ENCODE assay signal across 8 cellular contexts in genomic region chr22:50260801-50261614, GRCh38. TPM values are rescaled to one million over a fixed set of nuclear protein-coding genes. Genes with fewer than 3 reads are reported as not detected.
DNase-seq lines count a peak whose midpoint lies in the region; ATAC-seq and TF ChIP-seq lines count a peak whose summit lies in the region.

No MANE protein-coding gene starts in this region.

- POLR2A ChIA-PET in naive thymus-derived CD8-positive, alpha-beta T cell (lab: Charles Lee), result interaction anchor here (1.0 kb wide), 1 partner anchor 16 kb away, joined by 3 read pairs; the partner anchor contains the start of gene TUBGCP6

- H3K36me3 Mint-ChIP-seq in naive thymus-derived CD8-positive, alpha-beta T cell, result peaks cover 0 to 2% (median 0%) of the 10 kb centered on the region in 3 donors

- H3K4me1 Mint-ChIP-seq in naive thymus-derived CD8-positive, alpha-beta T cell, result peaks cover 6 to 8% (median 7%) of the 10 kb centered on the region in 4 donors

- H3K27ac ChIP-seq in HL-60 (replicated peaks), result peak overlapping the region; percentile 63

- no peak for TF ChIP-seq CTCF in GM12864 (IDR thresholded peaks at IDR 0.05; ENCODE audit: low read depth, low read length, missing control alignments)
- TF ChIP-seq CTCF in HL-60 (IDR thresholded peaks at IDR 0.05; ENCODE audit: insufficient read depth, low read length), result no peak
- TF ChIP-seq CTCF in epithelial cell of proximal tubule (conservative IDR thresholded peaks at IDR 0.05; ENCODE audit: low read depth, low read length), result no peak

- ATAC-seq in naive thymus-derived CD8-positive, alpha-beta T cell, result peak; percentile 55 to 65
- no peak for ATAC-seq in GM18867 (IDR thresholded peaks at IDR 0.05; ENCODE audit: unreplicated experiment)

- H3K4me3 ChIP-seq in GM12864 (ENCODE audit: low read depth, low read length), result peak overlapping the region; percentile 64
- H3K4me3 ChIP-seq in HL-60 (replicated peaks; ENCODE audit: insufficient read depth, low read length), result peak overlapping the region; percentile 68
- peak overlapping the region; percentile 53 for H3K4me3 ChIP-seq in epithelial cell of proximal tubule (ENCODE audit: low read depth, low read length)

- H3K4me3 Mint-ChIP-seq in naive thymus-derived CD8-positive, alpha-beta T cell, result no peak overlapping the region

- no peaks in the 10 kb centered on the region for H3K9me3 Mint-ChIP-seq in naive thymus-derived CD8-positive, alpha-beta T cell

- no peak for DNase-seq in GM12864 (ENCODE audit: low read depth)
- peak in 1 of 2 experiments; percentile 49 for DNase-seq in HL-60 (ENCODE audit: low read depth in 1 of 2, low spot score in 1 of 2)
- DNase-seq in UCSD-AML1 (lab: John Stamatoyannopoulos, UW; ENCODE audit: unreplicated experiment), result peak; percentile 57
- no peak for DNase-seq in epithelial cell of proximal tubule (ENCODE audit: low read depth)
- DNase-seq in naive thymus-derived CD8-positive, alpha-beta T cell, result no peak
- no peak for DNase-seq in OCI-M2 (lab: John Stamatoyannopoulos, UW; ENCODE audit: unreplicated experiment)
- no peak for DNase-seq in NCI-H128 (lab: John Stamatoyannopoulos, UW; ENCODE audit: unreplicated experiment)

- no peaks in the 10 kb centered on the region for H3K27me3 ChIP-seq in HL-60 (ENCODE audit: insufficient read depth, poor library complexity, severe bottlenecking)

- peaks cover 5 to 40% (median 19%) of the 10 kb centered on the region in 5 donors for H3K27me3 Mint-ChIP-seq in naive thymus-derived CD8-positive, alpha-beta T cell

- no peak overlapping the region for H3K27ac Mint-ChIP-seq in naive thymus-derived CD8-positive, alpha-beta T cell

RNA-seq across cellular contexts. Expression of gene MAPK12, which starts 0.5 kb away (rescaled TPM):
- 33.9 and 56.0 TPM in 2 replicates for total RNA-seq in epithelial cell of proximal tubule
- 1 to 10 TPM; 2.1 to 2.9 TPM for total RNA-seq in naive thymus-derived CD8-positive, alpha-beta T cell
- under 1 TPM in 2 of 3 donors, not detected in 1; 0.02 to 0.03 TPM for polyA plus RNA-seq in naive thymus-derived CD8-positive, alpha-beta T cell

RNA-seq across cellular contexts. Expression of gene MAPK11, which starts 9.2 kb away (rescaled TPM):
- 5.4 and 8.4 TPM in 2 replicates for total RNA-seq in epithelial cell of proximal tubule
- total RNA-seq in naive thymus-derived CD8-positive, alpha-beta T cell, result 1 to 10 TPM in 1 of 2 experiments, under 1 TPM in 1; 0.86 to 1.2 TPM
- polyA plus RNA-seq in naive thymus-derived CD8-positive, alpha-beta T cell, result under 1 TPM; 0.13 to 0.24 (median 0.16) TPM

RNA-seq across cellular contexts. Expression of gene HDAC10, which starts 9.9 kb away (rescaled TPM):
- total RNA-seq in epithelial cell of proximal tubule, result 18.8 and 40.6 TPM in 2 replicates
- 100 to 1,000 TPM; 107 to 114 TPM for total RNA-seq in naive thymus-derived CD8-positive, alpha-beta T cell
- 1 to 10 TPM; 5.4 to 7.8 (median 6.4) TPM for polyA plus RNA-seq in naive thymus-derived CD8-positive, alpha-beta T cell

RNA-seq across cellular contexts. Expression of gene TUBGCP6, which starts 16.2 kb away (rescaled TPM):
- 19.8 and 26.1 TPM in 2 replicates for total RNA-seq in epithelial cell of proximal tubule
- total RNA-seq in naive thymus-derived CD8-positive, alpha-beta T cell, result 100 to 1,000 TPM; 153 to 156 TPM
- 10 to 100 TPM in 2 of 3 donors, 1 to 10 TPM in 1; 9.3 to 25.2 (median 17.3) TPM for polyA plus RNA-seq in naive thymus-derived CD8-positive, alpha-beta T cell

RNA-seq across cellular contexts. Expression of gene PLXNB2, which starts 46.4 kb away (rescaled TPM):
- 113 and 177 TPM in 2 replicates for total RNA-seq in epithelial cell of proximal tubule
- total RNA-seq in naive thymus-derived CD8-positive, alpha-beta T cell, result 10 to 100 TPM; 14.3 to 16.7 TPM
- polyA plus RNA-seq in naive thymus-derived CD8-positive, alpha-beta T cell, result 1 to 10 TPM in 2 of 3 donors, under 1 TPM in 1; 0.72 to 4.1 (median 1.1) TPM
